In the genomic region with DNA sequence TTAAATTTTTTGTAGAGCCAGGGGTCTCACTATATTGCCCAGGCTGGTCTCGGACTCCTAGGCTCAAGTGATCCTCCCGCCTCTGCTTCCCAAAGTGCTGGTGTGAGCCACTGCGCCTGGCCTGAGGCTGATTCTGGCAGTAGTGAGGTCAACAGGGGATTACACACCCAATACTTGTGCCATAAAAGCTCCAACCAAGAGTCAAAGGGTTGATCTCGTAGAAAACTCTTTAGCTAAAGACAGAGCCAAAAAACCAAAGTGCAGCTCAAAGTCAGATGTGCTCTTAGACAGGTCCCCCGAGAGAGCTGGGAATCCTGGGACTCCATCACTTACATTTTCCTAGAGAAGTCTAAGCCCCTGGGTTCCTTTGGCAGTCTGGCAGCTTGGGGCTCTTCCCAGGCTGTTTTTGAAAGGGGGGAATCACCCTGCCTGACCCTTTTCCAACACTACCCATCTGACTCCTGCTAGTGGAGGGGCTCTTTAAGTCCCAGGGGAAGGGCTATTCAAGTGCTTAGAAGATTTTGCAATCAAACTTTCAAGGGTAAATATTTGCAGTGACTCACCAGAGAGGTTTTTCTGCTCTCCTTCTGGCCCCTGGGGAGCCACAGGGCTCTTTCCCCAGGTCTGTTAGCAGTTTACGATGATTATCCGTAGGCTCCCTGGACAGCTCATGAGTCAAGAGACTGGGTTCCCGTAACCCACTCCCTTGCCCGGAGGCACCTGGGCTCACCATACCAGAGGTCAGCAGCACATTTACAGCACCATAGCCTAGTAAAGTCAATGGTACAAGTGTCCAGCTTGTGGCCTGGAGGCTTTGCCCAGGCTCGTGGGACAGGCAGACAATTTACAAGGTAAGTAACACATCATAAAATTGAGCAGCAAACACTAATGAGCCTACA, we compare ENCODE assay signal across 1 cellular context.
TF ChIP-seq lines count a peak whose summit lies in the region.

No MANE protein-coding gene starts in this region.

TF ChIP-seq in IMR-90, 13 proteins besides CTCF, POLR2A, EP300 and RAD21 (continued from another document):
- TF ChIP-seq, protein P1, sequence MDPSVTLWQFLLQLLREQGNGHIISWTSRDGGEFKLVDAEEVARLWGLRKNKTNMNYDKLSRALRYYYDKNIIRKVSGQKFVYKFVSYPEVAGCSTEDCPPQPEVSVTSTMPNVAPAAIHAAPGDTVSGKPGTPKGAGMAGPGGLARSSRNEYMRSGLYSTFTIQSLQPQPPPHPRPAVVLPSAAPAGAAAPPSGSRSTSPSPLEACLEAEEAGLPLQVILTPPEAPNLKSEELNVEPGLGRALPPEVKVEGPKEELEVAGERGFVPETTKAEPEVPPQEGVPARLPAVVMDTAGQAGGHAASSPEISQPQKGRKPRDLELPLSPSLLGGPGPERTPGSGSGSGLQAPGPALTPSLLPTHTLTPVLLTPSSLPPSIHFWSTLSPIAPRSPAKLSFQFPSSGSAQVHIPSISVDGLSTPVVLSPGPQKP (IDR thresholded peaks at IDR 0.05; ENCODE audit: borderline replicate concordance, low read depth, low read length) = no peak
- TF ChIP-seq, protein P2, sequence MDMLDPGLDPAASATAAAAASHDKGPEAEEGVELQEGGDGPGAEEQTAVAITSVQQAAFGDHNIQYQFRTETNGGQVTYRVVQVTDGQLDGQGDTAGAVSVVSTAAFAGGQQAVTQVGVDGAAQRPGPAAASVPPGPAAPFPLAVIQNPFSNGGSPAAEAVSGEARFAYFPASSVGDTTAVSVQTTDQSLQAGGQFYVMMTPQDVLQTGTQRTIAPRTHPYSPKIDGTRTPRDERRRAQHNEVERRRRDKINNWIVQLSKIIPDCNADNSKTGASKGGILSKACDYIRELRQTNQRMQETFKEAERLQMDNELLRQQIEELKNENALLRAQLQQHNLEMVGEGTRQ (IDR thresholded peaks at IDR 0.05; ENCODE audit: low read depth, low read length) = no peak
